In the genomic region with DNA sequence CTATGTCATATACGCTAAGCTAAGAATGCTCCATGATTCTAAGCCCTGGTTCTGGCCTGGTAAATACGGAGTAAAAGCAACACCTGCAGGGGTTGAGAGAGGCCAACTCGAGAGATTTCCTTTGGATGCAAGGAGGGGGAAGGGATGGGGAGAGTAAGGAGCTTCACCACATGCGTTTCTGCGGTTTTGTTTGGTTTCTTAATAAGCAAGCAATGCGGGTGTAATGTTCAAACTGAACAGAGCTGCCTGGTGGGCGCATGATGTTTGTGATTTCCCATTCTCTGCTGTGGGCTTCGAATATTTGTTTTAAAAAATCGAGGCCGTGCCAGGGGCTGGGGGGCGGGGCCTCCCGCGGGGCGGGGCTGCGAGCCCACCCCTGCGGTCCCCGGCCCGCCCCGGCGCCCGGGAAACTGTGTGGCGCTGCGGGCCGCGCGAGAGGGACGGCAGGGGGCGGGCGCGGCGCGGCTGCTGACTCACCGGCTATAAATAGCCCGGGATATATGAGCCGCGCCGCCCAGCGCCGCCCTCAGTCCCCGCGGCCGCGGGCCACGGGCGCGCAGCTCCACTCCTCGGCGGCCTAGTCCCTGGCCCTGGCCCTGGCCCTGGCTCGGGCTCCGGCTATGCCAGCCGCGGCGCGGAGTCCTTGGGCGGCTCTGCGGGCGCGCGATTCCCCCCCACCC, we compare ENCODE assay signal across 8 cellular contexts. TPM values are rescaled to one million over a fixed set of nuclear protein-coding genes. Genes with fewer than 3 reads are reported as not detected.
DNase-seq lines count a peak whose midpoint lies in the region; ATAC-seq and TF ChIP-seq lines count a peak whose summit lies in the region.

No MANE protein-coding gene starts in this region.

- H3K4me3 ChIP-seq in NB4 (ENCODE audit: low read depth, low read length), result peak overlapping the region; percentile 51
- H3K4me3 ChIP-seq in SU-DHL-6 (ENCODE audit: insufficient read depth, low read length, poor library complexity, severe bottlenecking), result peak overlapping the region; percentile 45
- H3K4me3 ChIP-seq in heart left ventricle, result peak overlapping the region; percentile 38 to 99 (median 88)
- peak overlapping the region; percentile 32 for H3K4me3 ChIP-seq in trophoblast cell (ENCODE audit: low read depth, low read length)
- peak overlapping the region; percentile 82 to 91 for H3K4me3 ChIP-seq in tibial artery

- H3K9me3 Mint-ChIP-seq in activated naive CD8-positive, alpha-beta T cell treated with anti-CD3 and anti-CD28 coated beads, Interleukin-2, amount 50 U/mL, for 24 hours, result peaks cover 3% of the 10 kb centered on the region

- peaks cover 19% of the 10 kb centered on the region for H3K4me1 Mint-ChIP-seq in activated naive CD8-positive, alpha-beta T cell treated with anti-CD3 and anti-CD28 coated beads, Interleukin-2, amount 50 U/mL, for 24 hours

- H3K27ac ChIP-seq in SU-DHL-6 (ENCODE audit: low read depth, low read length), result peak overlapping the region; percentile 45
- peak overlapping the region; percentile 97 to 100 (median 100) for H3K27ac ChIP-seq in heart left ventricle
- H3K27ac ChIP-seq in trophoblast cell (ENCODE audit: low read depth, low read length), result peak overlapping the region; percentile 98
- peak overlapping the region; percentile 93 to 99 for H3K27ac ChIP-seq in tibial artery

- peak; percentile 75 for ATAC-seq in activated naive CD8-positive, alpha-beta T cell treated with anti-CD3 and anti-CD28 coated beads, Interleukin-2, amount 50 U/mL, for 24 hours
- peak; percentile 19 to 78 (median 68) for ATAC-seq in heart left ventricle

- TF ChIP-seq CTCF in NB4 (IDR thresholded peaks at IDR 0.05; ENCODE audit: low read depth, low read length) (no peak), SU-DHL-6 (IDR thresholded peaks at IDR 0.05; ENCODE audit: insufficient read depth, low read length, poor library complexity, severe bottlenecking) (no peak), heart left ventricle (IDR thresholded peaks at IDR 0.05) (peak in 9 of 12 donors; percentile 33 to 68 (median 54)), tibial artery (IDR thresholded peaks at IDR 0.05) (peak; percentile 19 to 55)

- no peaks in the 10 kb centered on the region for H3K9me2 ChIP-seq in SU-DHL-6 (replicated peaks; ENCODE audit: insufficient read depth, low read length)

- H3K18ac ChIP-seq in trophoblast cell (ENCODE audit: low read length), result peak overlapping the region; percentile 58

- peak overlapping the region; percentile 77 for H2BK120ac ChIP-seq in trophoblast cell (ENCODE audit: insufficient read depth, low read length, poor library complexity)

- H4K12ac ChIP-seq in trophoblast cell (ENCODE audit: low read depth, low read length), result peak overlapping the region; percentile 47

- H3K36me3 ChIP-seq in SU-DHL-6 (ENCODE audit: low read length) (no peaks in the 10 kb centered on the region), heart left ventricle (peaks cover 0 to 44% (median 24%) of the 10 kb centered on the region in 9 donors), trophoblast cell (ENCODE audit: control insufficient read depth in 1 of 2, insufficient read depth in 2 of 2, low read length in 2 of 2) (peaks cover 18 to 21% of the 10 kb centered on the region in 2 experiments), tibial artery (peaks cover 15 to 31% (median 27%) of the 10 kb centered on the region in 3 donors)

- H3K27ac Mint-ChIP-seq in activated naive CD8-positive, alpha-beta T cell treated with anti-CD3 and anti-CD28 coated beads, Interleukin-2, amount 50 U/mL, for 24 hours, result peak overlapping the region; percentile 59

- H3K4me1 ChIP-seq in heart left ventricle (peaks cover 0 to 53% (median 31%) of the 10 kb centered on the region in 12 donors), trophoblast cell (ENCODE audit: control insufficient read depth in 1 of 2, insufficient read depth in 2 of 2, low read length in 2 of 2) (peaks cover 17 to 32% of the 10 kb centered on the region in 2 experiments), tibial artery (peaks cover 0 to 44% (median 28%) of the 10 kb centered on the region in 4 donors)

- H3K4me3 Mint-ChIP-seq in activated naive CD8-positive, alpha-beta T cell treated with anti-CD3 and anti-CD28 coated beads, Interleukin-2, amount 50 U/mL, for 24 hours, result peak overlapping the region; percentile 76

- peak overlapping the region; percentile 47 for H2BK12ac ChIP-seq in trophoblast cell (ENCODE audit: low read length)

- no peak overlapping the region for H2AK5ac ChIP-seq in trophoblast cell (ENCODE audit: low read length)

- H2AFZ ChIP-seq in SU-DHL-6 (ENCODE audit: low read depth, low read length, severe bottlenecking) (peak overlapping the region; percentile 23), trophoblast cell (ENCODE audit: insufficient read depth, low read length, poor library complexity) (peak overlapping the region; percentile 44)

- peaks cover 36% of the 10 kb centered on the region for H3K79me1 ChIP-seq in trophoblast cell (ENCODE audit: low read length)

- H3K14ac ChIP-seq in trophoblast cell (ENCODE audit: low read length), result peak overlapping the region; percentile 23

- no peaks in the 10 kb centered on the region for H3K27me3 Mint-ChIP-seq in activated naive CD8-positive, alpha-beta T cell treated with anti-CD3 and anti-CD28 coated beads, Interleukin-2, amount 50 U/mL, for 24 hours

- H3K23ac ChIP-seq in trophoblast cell (ENCODE audit: low read length), result no peak overlapping the region

- peak overlapping the region; percentile 68 for H3K4me2 ChIP-seq in SU-DHL-6 (ENCODE audit: low read depth, low read length, poor library complexity, severe bottlenecking)
- peak overlapping the region; percentile 85 for H3K4me2 ChIP-seq in trophoblast cell (ENCODE audit: low read length)

- H4K91ac ChIP-seq in trophoblast cell (ENCODE audit: low read depth, low read length), result peak overlapping the region; percentile 96

- no peaks in the 10 kb centered on the region for H3K79me2 ChIP-seq in SU-DHL-6 (ENCODE audit: insufficient read depth, low read length)
- H3K79me2 ChIP-seq in trophoblast cell (ENCODE audit: control insufficient read depth, insufficient read depth, low read length, poor library complexity), result peaks cover 16% of the 10 kb centered on the region

- H3K36me3 Mint-ChIP-seq in activated naive CD8-positive, alpha-beta T cell treated with anti-CD3 and anti-CD28 coated beads, Interleukin-2, amount 50 U/mL, for 24 hours (ENCODE audit: low read depth), result peaks cover 4% of the 10 kb centered on the region

- intact Hi-C loops in heart left ventricle (cut with DNase I) (loop anchor here in 3 of 10 donors (1.0 to 5.0 kb wide), 4 partner anchors 15 to 69 kb away; no protein-coding TSS in a partner anchor), tibial artery (cut with DNase I; ENCODE audit: low total_unique reads) (no loop called here)

- H3K9ac ChIP-seq in SU-DHL-6 (ENCODE audit: low read length) (peak overlapping the region; percentile 53), trophoblast cell (ENCODE audit: low read length) (peak overlapping the region; percentile 65)

- H2BK5ac ChIP-seq in trophoblast cell (ENCODE audit: low read depth, low read length, poor library complexity), result peak overlapping the region; percentile 64

- H3K9me3 ChIP-seq in SU-DHL-6 (ENCODE audit: insufficient read depth, low read length) (no peaks in the 10 kb centered on the region), heart left ventricle (no peaks in the 10 kb centered on the region), trophoblast cell (ENCODE audit: insufficient read depth, low read depth, low read length) (no peaks in the 10 kb centered on the region), tibial artery (no peaks in the 10 kb centered on the region)

- H4K8ac ChIP-seq in trophoblast cell (ENCODE audit: low read depth, low read length), result peak overlapping the region; percentile 73

- DNase-seq in DMS79 (lab: John Stamatoyannopoulos, UW) (peak; percentile 59), H4 (ENCODE audit: low spot score) (peak; percentile 82), NB4 (ENCODE audit: low read depth) (peak; percentile 98), heart left ventricle (peak; percentile 89 to 94 (median 92)), trophoblast cell (peak; percentile 82 to 92), tibial artery (peak; percentile 74 to 93)
- DNase-seq in activated naive CD8-positive, alpha-beta T cell treated with anti-CD3 and anti-CD28 coated beads, Interleukin-2, amount 50 U/mL, for 24 hours, result peak; percentile 88

- 3 to 23% (median 6%) methylated on average over 8 to 59 of the region's 59 CpGs for WGBS in heart left ventricle, 4 donors
- no CpG with 5 or more reads among the region's 59 CpGs for WGBS in trophoblast cell (ENCODE audit: extremely low coverage, insufficient coverage, insufficient read length)

- H4K20me1 ChIP-seq in SU-DHL-6 (ENCODE audit: low read depth, low read length), result no peaks in the 10 kb centered on the region

- H3K4ac ChIP-seq in trophoblast cell (ENCODE audit: low read depth, low read length), result peak overlapping the region; percentile 53

- TF ChIP-seq POLR2A in NB4 (IDR thresholded peaks at IDR 0.05; ENCODE audit: extremely low read depth, insufficient read length) (peak; percentile 100), heart left ventricle (IDR thresholded peaks at IDR 0.05) (peak; percentile 99 to 100)

- no peaks in the 10 kb centered on the region for H3K27me3 ChIP-seq in SU-DHL-6 (ENCODE audit: low read length)
- H3K27me3 ChIP-seq in heart left ventricle, result no peaks in the 10 kb centered on the region
- no peaks in the 10 kb centered on the region for H3K27me3 ChIP-seq in trophoblast cell (ENCODE audit: insufficient read depth, low read length)
- H3K27me3 ChIP-seq in tibial artery, result no peaks in the 10 kb centered on the region

- H3F3A ChIP-seq in SU-DHL-6 (ENCODE audit: insufficient read depth), result peaks cover 11% of the 10 kb centered on the region; the same call in 1 of the 2 replicates

RNA-seq across cellular contexts. Expression of a gene that starts 5.1 kb away (rescaled TPM):
- 3.3 and 3.7 TPM in 2 replicates for total RNA-seq in H4 (2014; rRNA removed; shearing (Covaris generic))
- 1 to 10 TPM; 1.9 to 5.4 (median 4.6) TPM for total RNA-seq in heart left ventricle
- polyA plus RNA-seq in heart left ventricle, result 1 to 10 TPM; 3.8 to 5.0 TPM
- polyA plus RNA-seq in trophoblast cell (2013), result 11.7 and 11.8 TPM in 2 replicates

RNA-seq across cellular contexts. Expression of a gene that starts 30.4 kb away (rescaled TPM):
- total RNA-seq in H4 (2014; rRNA removed; shearing (Covaris generic)), result 3.4 and 3.6 TPM in 2 replicates
- 10 to 100 TPM in 8 of 9 donors, 1 to 10 TPM in 1; 6.7 to 23.8 (median 14.9) TPM for total RNA-seq in heart left ventricle
- polyA plus RNA-seq in heart left ventricle, result 10 to 100 TPM; 29.5 to 33.3 TPM
- 57.9 and 62.1 TPM in 2 replicates for polyA plus RNA-seq in trophoblast cell (2013)

RNA-seq across cellular contexts. Expression of a gene that starts 48.8 kb away (rescaled TPM):
- 5.7 and 7.2 TPM in 2 replicates for total RNA-seq in H4 (2014; rRNA removed; shearing (Covaris generic))
- total RNA-seq in heart left ventricle, result 10 to 100 TPM in 5 of 9 donors, 1 to 10 TPM in 4; 4.8 to 14.0 (median 10.3) TPM
- polyA plus RNA-seq in heart left ventricle, result 1 to 10 TPM; 7.4 to 8.3 TPM
- polyA plus RNA-seq in trophoblast cell (2013), result 13.7 and 14.5 TPM in 2 replicates

Comparison
In these comparisons a context has a peak if more than half of its experiments do, and no peak if none do; other contexts are left out.
1. Peak in every context shown above with its lines: DNase-seq, ATAC-seq, H3K4me3 ChIP-seq and H3K27ac ChIP-seq.
2. H3K4me3 ChIP-seq: peak in every context shown above with its lines; median percentile 88 in heart left ventricle; 86 in tibial artery; 51 in NB4; 45 in SU-DHL-6; 32 in trophoblast cell.
3. CTCF ChIP-seq: peak in heart left ventricle (9 of 12) and tibial artery (2 of 2); none in NB4 (single experiment) and SU-DHL-6 (single experiment).
4. H3K27ac ChIP-seq: peak in every context shown above with its lines; median percentile 100 in heart left ventricle; 98 in trophoblast cell; 96 in tibial artery; 45 in SU-DHL-6.